1 cellular context compared by ENCODE assay signal in genomic region chr12:53995311-53996187, GRCh38.
TF ChIP-seq lines count a peak whose summit lies in the region.

No MANE protein-coding gene starts in this region.

TF ChIP-seq in K562, 482 proteins besides CTCF, POLR2A, EP300 and RAD21 (continued from another document and continues in another):
- TF ChIP-seq THAP12 (CRISPR knock-in tag; IDR thresholded peaks at IDR 0.05) (peak; percentile 85), ADNP (tag; IDR thresholded peaks at IDR 0.05) (no peak), ZNF217 (CRISPR knock-in tag; IDR thresholded peaks at IDR 0.05) (no peak), DACH1 (IDR thresholded peaks at IDR 0.05; ENCODE audit: partially characterized antibody) (no peak), NCOR1 (IDR thresholded peaks at IDR 0.05) (peak; percentile 56), TBL1XR1 (IDR thresholded peaks at IDR 0.05; ENCODE audit: low read length in 2 of 2) (no peak), ZNF77 (CRISPR knock-in tag; IDR thresholded peaks at IDR 0.05) (no peak), OTX1 (CRISPR knock-in tag; IDR thresholded peaks at IDR 0.05) (no peak), ZBTB40 (IDR thresholded peaks at IDR 0.05) (peak; percentile 48; the same call in 1 of the 2 replicates), ZBTB40 (CRISPR knock-in tag; IDR thresholded peaks at IDR 0.05) (no peak), RNF219 (CRISPR knock-in tag; IDR thresholded peaks at IDR 0.05) (no peak), ZNF583 (CRISPR knock-in tag; IDR thresholded peaks at IDR 0.05) (no peak), CHD4 (IDR thresholded peaks at IDR 0.05; ENCODE audit: insufficient read depth, insufficient replicate concordance, low read depth, low read length, poor library complexity, severe bottlenecking) (no peak), ASH1L (IDR thresholded peaks at IDR 0.05; ENCODE audit: borderline replicate concordance, low read depth, partially characterized antibody) (no peak), ZNF639 (CRISPR knock-in tag; conservative IDR thresholded peaks at IDR 0.05 in 1 of 2, IDR thresholded peaks at IDR 0.05 in 1 of 2) (peak in 1 of 2 experiments; percentile 52; a peak in 2 of 4 replicates), ZNF407 (IDR thresholded peaks at IDR 0.05; ENCODE audit: low read depth) (no peak), MECOM (CRISPR knock-in tag; IDR thresholded peaks at IDR 0.05) (no peak), CSDE1 (IDR thresholded peaks at IDR 0.05) (no peak), DPF2 (IDR thresholded peaks at IDR 0.05) (peak; percentile 17; the same call in 1 of the 2 replicates), IRF2 (CRISPR knock-in tag; IDR thresholded peaks at IDR 0.05) (no peak), ARID3B (CRISPR knock-in tag; IDR thresholded peaks at IDR 0.05; ENCODE audit: borderline replicate concordance) (no peak), ZKSCAN1 (IDR thresholded peaks at IDR 0.05; ENCODE audit: low read depth, low read length) (no peak), ZNF511 (CRISPR knock-in tag; IDR thresholded peaks at IDR 0.05) (no peak; the same call in 1 of the 2 replicates), EGR1 (conservative IDR thresholded peaks at IDR 0.05) (peak; percentile 80), CHD1 (IDR thresholded peaks at IDR 0.05; ENCODE audit: low read length) (no peak), PHTF2 (CRISPR knock-in tag; IDR thresholded peaks at IDR 0.05) (no peak), HSF4 (CRISPR knock-in tag; IDR thresholded peaks at IDR 0.05; ENCODE audit: borderline replicate concordance) (no peak), IFI16 (CRISPR knock-in tag; IDR thresholded peaks at IDR 0.05) (no peak), HDAC6 (IDR thresholded peaks at IDR 0.05; ENCODE audit: low read depth, low read length) (no peak), KHSRP (IDR thresholded peaks at IDR 0.05) (no peak), CC2D1A (IDR thresholded peaks at IDR 0.05) (no peak), NR4A1 (CRISPR knock-in tag; IDR thresholded peaks at IDR 0.05) (no peak), NR4A1 (tag; IDR thresholded peaks at IDR 0.05) (no peak), FOXA3 (CRISPR knock-in tag; conservative IDR thresholded peaks at IDR 0.05 in 1 of 2, IDR thresholded peaks at IDR 0.05 in 1 of 2) (no peak)
